In genomic region chr10:130027716-130028464, GRCh38 we compare ENCODE assay signal across 19 cellular contexts.
DNase-seq lines count a peak whose midpoint lies in the region; ATAC-seq and TF ChIP-seq lines count a peak whose summit lies in the region.
"Had no signal": no experiment of that assay in that cellular context is flagged by ENCODE, and none has a peak within 500 bp of the region (broad histone marks: within the 10 kb centered on the region; RNA-seq: fewer than 3 reads in every experiment).

No MANE protein-coding gene starts in this region.

- no peak overlapping the region for H2AFZ ChIP-seq in MM.1S (ENCODE audit: low read length)

- peak overlapping the region; percentile 42 for H3K27ac ChIP-seq in SJCRH30
- no peak overlapping the region for H3K27ac ChIP-seq in MM.1S (ENCODE audit: low read length)
- H3K27ac ChIP-seq: psoas muscle, suprapubic skin had no signal

- H3K9me3 ChIP-seq in SJCRH30 (replicated peaks) (no peaks in the 10 kb centered on the region), MM.1S (replicated peaks; ENCODE audit: insufficient read depth, low read length) (no peaks in the 10 kb centered on the region)
- H3K9me3 ChIP-seq: HAP-1, suprapubic skin had no signal

- H4K20me1 ChIP-seq in MM.1S (ENCODE audit: insufficient read depth, low read length): no peaks in the 10 kb centered on the region

- no peak overlapping the region for H3K9ac ChIP-seq in MM.1S (ENCODE audit: low read length)

- H3K9me2 ChIP-seq in MM.1S (replicated peaks; ENCODE audit: insufficient read depth, low read length): no peaks in the 10 kb centered on the region

- intact Hi-C loops in sciatic nerve (cut with DNase I): no loop called here

- H3K79me2 ChIP-seq in MM.1S (ENCODE audit: low read length): no peaks in the 10 kb centered on the region

- H3K27me3 ChIP-seq in SJCRH30: no peaks in the 10 kb centered on the region
- H3K27me3 ChIP-seq in MM.1S (replicated peaks; ENCODE audit: insufficient read depth, low read length): no peaks in the 10 kb centered on the region
- H3K27me3 ChIP-seq: suprapubic skin had no signal

- ATAC-seq in sciatic nerve (peak; percentile 10), GM18519 (IDR thresholded peaks at IDR 0.05; ENCODE audit: low FRiP score, unreplicated experiment) (no peak)
- ATAC-seq: CD8-positive, alpha-beta T cell; left lobe of liver; psoas muscle had no signal

- no peak for TF ChIP-seq CTCF in MM.1S (IDR thresholded peaks at IDR 0.05; ENCODE audit: low read length)

- H3K4me3 ChIP-seq in SJCRH30 (peak overlapping the region; percentile 17; the same call in 1 of the 2 replicates), MM.1S (ENCODE audit: low read length) (no peak overlapping the region)
- H3K4me3 ChIP-seq: HAP-1, psoas muscle, suprapubic skin had no signal

- peak; percentile 19 for DNase-seq in NCI-H146 (lab: John Stamatoyannopoulos, UW)
- DNase-seq in NCI-H146 treated with DMSO at 0.1 percent for 48 hours (lab: John Stamatoyannopoulos, UW; ENCODE audit: unreplicated experiment): no peak
- peak; percentile 31 for DNase-seq in HT1080 (ENCODE audit: low read depth)
- peak; percentile 91 to 92 for DNase-seq in SJCRH30
- peak; percentile 49 for DNase-seq in sciatic nerve (ENCODE audit: low spot score)
- no peak for DNase-seq in MM.1S
- no peak for DNase-seq in GM03348 (ENCODE audit: low spot score)
- DNase-seq: activated naive CD8-positive, alpha-beta T cell treated with anti-CD3 and anti-CD28 coated beads, Interleukin-2, amount 10 ng/mL, durations not matched to agents 7 days and 5 days; activated T-cell treated with anti-CD3 and anti-CD28 coated beads, Interleukin-2, amount 50 U/mL, for 4 hours; CD8-positive, alpha-beta T cell; effector CD8-positive, alpha-beta T cell; NCI-H1694 treated with DMSO at 0.1 percent for 48 hours; NCI-H526 treated with DMSO at 0.1 percent for 48 hours; psoas muscle; Right ventricle myocardium superior had no signal

- H3K4me2 ChIP-seq in MM.1S (ENCODE audit: low read depth, low read length): no peak overlapping the region

- no peaks in the 10 kb centered on the region for H3K36me3 ChIP-seq in SJCRH30
- no peaks in the 10 kb centered on the region for H3K36me3 ChIP-seq in MM.1S (replicated peaks; ENCODE audit: insufficient read depth, low read length)
- H3K36me3 ChIP-seq: HAP-1, suprapubic skin had no signal

- peaks cover 26% of the 10 kb centered on the region for H3K4me1 ChIP-seq in SJCRH30
- H3K4me1 ChIP-seq in MM.1S (ENCODE audit: low read length): no peaks in the 10 kb centered on the region
- H3K4me1 ChIP-seq: HAP-1, psoas muscle, suprapubic skin had no signal

- no peaks in the 10 kb centered on the region for H3F3A ChIP-seq in MM.1S (ENCODE audit: insufficient read depth, low read length)

Comparison
In these comparisons a context has a peak if more than half of its experiments do, and no peak if none do; other contexts are left out.
1. DNase-seq: peak in NCI-H146 (single experiment), HT1080 (single experiment), SJCRH30 (2 of 2) and sciatic nerve (single experiment); none in NCI-H146 treated with DMSO at 0.1 percent for 48 hours (single experiment), MM.1S (single experiment) and GM03348 (single experiment).